ENCODE assay signal across 1 cellular context in the genomic region with DNA sequence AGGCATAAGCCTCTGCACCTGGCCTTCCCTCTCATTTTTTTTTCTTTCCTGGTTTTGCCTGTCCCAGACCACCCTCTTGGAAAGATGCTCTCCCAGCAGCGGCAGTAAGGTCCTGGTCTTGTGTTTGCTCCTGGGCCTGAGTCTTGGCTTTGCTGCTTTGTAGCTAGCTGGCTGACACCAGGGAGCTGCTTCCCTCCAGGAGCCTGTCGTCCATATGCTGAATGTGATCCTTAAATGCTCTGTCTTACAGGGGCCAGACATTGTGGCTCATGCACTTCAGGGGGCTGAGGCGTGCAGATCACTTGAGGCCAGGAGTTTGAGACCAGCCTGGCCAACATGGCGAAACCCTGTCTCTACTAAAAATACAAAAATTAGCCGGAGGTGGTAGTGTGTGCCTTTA.
TF ChIP-seq lines count a peak whose summit lies in the region.

No MANE protein-coding gene starts in this region.

TF ChIP-seq in HEK293T, 16 proteins besides CTCF, POLR2A, EP300 and RAD21 (continued from another document):
- TF ChIP-seq, protein P1, sequence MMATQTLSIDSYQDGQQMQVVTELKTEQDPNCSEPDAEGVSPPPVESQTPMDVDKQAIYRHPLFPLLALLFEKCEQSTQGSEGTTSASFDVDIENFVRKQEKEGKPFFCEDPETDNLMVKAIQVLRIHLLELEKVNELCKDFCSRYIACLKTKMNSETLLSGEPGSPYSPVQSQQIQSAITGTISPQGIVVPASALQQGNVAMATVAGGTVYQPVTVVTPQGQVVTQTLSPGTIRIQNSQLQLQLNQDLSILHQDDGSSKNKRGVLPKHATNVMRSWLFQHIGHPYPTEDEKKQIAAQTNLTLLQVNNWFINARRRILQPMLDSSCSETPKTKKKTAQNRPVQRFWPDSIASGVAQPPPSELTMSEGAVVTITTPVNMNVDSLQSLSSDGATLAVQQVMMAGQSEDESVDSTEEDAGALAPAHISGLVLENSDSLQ (IDR thresholded peaks at IDR 0.05), result no peak
- TF ChIP-seq CTBP1 (IDR thresholded peaks at IDR 0.05; ENCODE audit: borderline replicate concordance) (no peak), NFRKB (IDR thresholded peaks at IDR 0.05) (no peak), LEF1 (IDR thresholded peaks at IDR 0.05; ENCODE audit: borderline replicate concordance) (no peak), SP1 (IDR thresholded peaks at IDR 0.05) (no peak), TARDBP (IDR thresholded peaks at IDR 0.05) (no peak), HDGF (IDR thresholded peaks at IDR 0.05; ENCODE audit: borderline replicate concordance) (no peak), FOXK2 (IDR thresholded peaks at IDR 0.05) (no peak), ZNF384 (IDR thresholded peaks at IDR 0.05) (no peak), ELF4 (IDR thresholded peaks at IDR 0.05) (no peak)
